ENCODE assay signal across 8 cellular contexts in the genomic region with DNA sequence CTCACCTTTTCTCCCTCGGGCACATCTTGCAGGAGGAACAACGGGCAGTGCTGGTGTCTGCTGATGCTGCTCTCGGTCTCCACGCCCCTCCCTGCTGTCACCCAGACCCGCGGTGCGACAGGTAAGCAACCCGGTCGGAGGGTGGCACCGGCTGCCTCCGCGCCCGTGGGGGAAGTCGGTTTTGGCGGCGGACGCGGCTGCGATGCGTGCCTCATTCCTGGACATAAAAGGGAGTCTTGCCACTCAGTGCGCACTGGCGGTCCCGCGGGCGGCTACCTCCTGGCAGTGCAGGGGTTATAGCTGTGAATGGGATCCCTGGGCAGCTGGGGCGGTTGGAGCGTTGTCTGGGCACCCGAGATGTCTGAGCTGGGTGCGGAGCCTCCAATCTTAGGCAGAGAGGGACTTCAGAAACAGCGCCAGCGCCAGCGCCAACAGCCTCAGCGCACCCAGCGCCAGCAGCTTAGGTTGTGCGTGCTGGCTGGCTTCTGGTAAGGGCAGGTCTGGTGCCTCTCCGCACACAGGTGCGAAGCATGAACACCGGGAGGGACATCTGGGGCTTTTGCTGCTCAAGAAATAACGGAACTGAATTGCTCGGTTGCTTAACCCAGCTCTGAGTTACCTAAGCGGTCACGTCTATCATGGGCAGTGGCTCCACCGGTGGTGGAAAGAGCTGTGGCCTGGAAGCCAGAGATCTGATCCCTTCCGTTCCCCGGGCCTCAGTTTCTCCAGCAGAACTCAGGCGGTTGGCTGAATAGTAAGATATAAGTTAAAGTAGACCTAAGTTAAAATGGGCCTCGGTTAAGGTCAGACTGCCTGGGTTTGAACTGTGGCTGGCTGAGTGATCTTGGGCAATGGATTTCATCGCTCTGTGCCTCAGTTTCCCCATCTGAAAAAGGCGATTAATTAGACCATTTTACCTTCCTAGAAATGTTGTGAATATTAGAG. TPM values are rescaled to one million over a fixed set of nuclear protein-coding genes. Genes with fewer than 3 reads are reported as not detected.
A peak's percentile ranks its signal among the peaks of the same experiment; 100 is the strongest.
DNase-seq lines count a peak whose midpoint lies in the region; ATAC-seq, FAIRE-seq and TF ChIP-seq lines count a peak whose summit lies in the region.

No MANE protein-coding gene starts in this region.

- H3K27me3 ChIP-seq in mucosa of stomach (ENCODE audit: control insufficient read depth, insufficient read depth, low read length), result peaks cover 38% of the 10 kb centered on the region

- no peaks in the 10 kb centered on the region for H3K9me3 ChIP-seq in A549
- H3K9me3 ChIP-seq in mucosa of stomach (ENCODE audit: control insufficient read depth, low read length), result no peaks in the 10 kb centered on the region

- no peaks in the 10 kb centered on the region for H3K36me3 ChIP-seq in mucosa of stomach (ENCODE audit: control insufficient read depth, insufficient read depth, low read length)

- peak overlapping the region; percentile 83 for H3K4me2 ChIP-seq in A549

- peak overlapping the region; percentile 71 for H3K4me3 Mint-ChIP-seq in HFFc6

- WGBS in A549 (ENCODE audit: missing lambda C conversion rate), result 26% methylated on average over 22 of the region's 49 CpGs

- no peaks in the 10 kb centered on the region for H3K9me3 Mint-ChIP-seq in HFFc6

- TF ChIP-seq CTCF in A549 (IDR thresholded peaks at IDR 0.05), result no peak
- TF ChIP-seq CTCF in HFFc6 (IDR thresholded peaks at IDR 0.05), result no peak
- TF ChIP-seq CTCF in GM10248 (IDR thresholded peaks at IDR 0.05; ENCODE audit: control extremely low read depth, extremely low read depth, low read depth, missing control alignments), result no peak

- H3K9ac ChIP-seq in mucosa of stomach (ENCODE audit: low read length), result peak overlapping the region; percentile 64

- H3K4me3 ChIP-seq in A549 (peak overlapping the region; percentile 34), mucosa of stomach (ENCODE audit: low read length) (no peak overlapping the region)

- ATAC-seq in A549, result peak; percentile 71 to 80
- ATAC-seq in GM19351 (IDR thresholded peaks at IDR 0.05; ENCODE audit: unreplicated experiment), result no peak

- H3K36me3 Mint-ChIP-seq in HFFc6 (ENCODE audit: low read depth), result no peaks in the 10 kb centered on the region

- CTCF ChIA-PET in A549 (lab: Yijun Ruan, JAX) (interaction anchor here (1.2 to 2.1 kb wide), 3 partner anchors 30 to 197 kb away, joined by 3 to 7 read pairs (median 6); no protein-coding TSS in a partner anchor), GM10248 (lab: Yijun Ruan, JAX) (no interaction called here)

- no peak overlapping the region for H3K27ac Mint-ChIP-seq in HFFc6

- peaks cover 62% of the 10 kb centered on the region for H3K27me3 Mint-ChIP-seq in HFFc6 (ENCODE audit: insufficient read depth)

- no peak for TF ChIP-seq EP300 in A549 (IDR thresholded peaks at IDR 0.05)

- DNase-seq in A549 (ENCODE audit: low read depth in 1 of 2, low spot score in 1 of 2) (peak; percentile 13 to 24), HFFc6 (no peak), cerebellum (ENCODE audit: low spot score) (peak; percentile 15), RCC 7860 (ENCODE audit: low spot score) (no peak), GM10248 (ENCODE audit: extremely low spot score) (no peak), HPDE6-E6E7 (ENCODE audit: extremely low spot score) (no peak)

- POLR2A ChIA-PET in A549 (lab: Yijun Ruan, JAX), result no interaction called here
- POLR2A ChIA-PET in GM10248 (lab: Yijun Ruan, JAX), result no interaction called here

- FAIRE-seq in A549 (lab: Jason Lieb, UNC) (no peak), RCC 7860 (lab: Jason Lieb, UNC) (no peak)

- 0 out of 6 replicates have a peak overlapping the region, but pooled peaks of 1 of the 2 experiments have one; percentile 5 for H3K27ac ChIP-seq in A549

- H3K4me1 Mint-ChIP-seq in HFFc6 (ENCODE audit: low read depth), result peaks cover 7% of the 10 kb centered on the region

- TF ChIP-seq POLR2A in A549 (IDR thresholded peaks at IDR 0.05; ENCODE audit: low read length), result no peak

- TF ChIP-seq RAD21 in A549 (conservative IDR thresholded peaks at IDR 0.05 in 1 of 2, IDR thresholded peaks at IDR 0.05 in 1 of 2), result no peak

- H3K4me1 ChIP-seq in A549 (no peaks in the 10 kb centered on the region; the same call in 2 of the 3 replicates), mucosa of stomach (ENCODE audit: control insufficient read depth, insufficient read depth, low read length) (no peaks in the 10 kb centered on the region)

TF ChIP-seq in A549, 52 proteins besides CTCF, POLR2A, EP300 and RAD21:
- TF ChIP-seq MAZ (IDR thresholded peaks at IDR 0.05; ENCODE audit: borderline replicate concordance, low read depth, low read length), result no peak
- TF ChIP-seq FOXS1 (CRISPR knock-in tag; IDR thresholded peaks at IDR 0.05), result no peak
- TF ChIP-seq RNF2 (IDR thresholded peaks at IDR 0.05; ENCODE audit: borderline replicate concordance, low read depth), result no peak
- no peak for TF ChIP-seq HOXA7 (CRISPR knock-in tag; IDR thresholded peaks at IDR 0.05)
- TF ChIP-seq, protein P1, sequence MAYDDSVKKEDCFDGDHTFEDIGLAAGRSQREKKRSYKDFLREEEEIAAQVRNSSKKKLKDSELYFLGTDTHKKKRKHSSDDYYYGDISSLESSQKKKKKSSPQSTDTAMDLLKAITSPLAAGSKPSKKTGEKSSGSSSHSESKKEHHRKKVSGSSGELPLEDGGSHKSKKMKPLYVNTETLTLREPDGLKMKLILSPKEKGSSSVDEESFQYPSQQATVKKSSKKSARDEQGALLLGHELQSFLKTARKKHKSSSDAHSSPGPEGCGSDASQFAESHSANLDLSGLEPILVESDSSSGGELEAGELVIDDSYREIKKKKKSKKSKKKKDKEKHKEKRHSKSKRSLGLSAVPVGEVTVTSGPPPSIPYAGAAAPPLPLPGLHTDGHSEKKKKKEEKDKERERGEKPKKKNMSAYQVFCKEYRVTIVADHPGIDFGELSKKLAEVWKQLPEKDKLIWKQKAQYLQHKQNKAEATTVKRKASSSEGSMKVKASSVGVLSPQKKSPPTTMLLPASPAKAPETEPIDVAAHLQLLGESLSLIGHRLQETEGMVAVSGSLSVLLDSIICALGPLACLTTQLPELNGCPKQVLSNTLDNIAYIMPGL (CRISPR knock-in tag; IDR thresholded peaks at IDR 0.05; ENCODE audit: borderline replicate concordance), result no peak
- TF ChIP-seq, protein P2, sequence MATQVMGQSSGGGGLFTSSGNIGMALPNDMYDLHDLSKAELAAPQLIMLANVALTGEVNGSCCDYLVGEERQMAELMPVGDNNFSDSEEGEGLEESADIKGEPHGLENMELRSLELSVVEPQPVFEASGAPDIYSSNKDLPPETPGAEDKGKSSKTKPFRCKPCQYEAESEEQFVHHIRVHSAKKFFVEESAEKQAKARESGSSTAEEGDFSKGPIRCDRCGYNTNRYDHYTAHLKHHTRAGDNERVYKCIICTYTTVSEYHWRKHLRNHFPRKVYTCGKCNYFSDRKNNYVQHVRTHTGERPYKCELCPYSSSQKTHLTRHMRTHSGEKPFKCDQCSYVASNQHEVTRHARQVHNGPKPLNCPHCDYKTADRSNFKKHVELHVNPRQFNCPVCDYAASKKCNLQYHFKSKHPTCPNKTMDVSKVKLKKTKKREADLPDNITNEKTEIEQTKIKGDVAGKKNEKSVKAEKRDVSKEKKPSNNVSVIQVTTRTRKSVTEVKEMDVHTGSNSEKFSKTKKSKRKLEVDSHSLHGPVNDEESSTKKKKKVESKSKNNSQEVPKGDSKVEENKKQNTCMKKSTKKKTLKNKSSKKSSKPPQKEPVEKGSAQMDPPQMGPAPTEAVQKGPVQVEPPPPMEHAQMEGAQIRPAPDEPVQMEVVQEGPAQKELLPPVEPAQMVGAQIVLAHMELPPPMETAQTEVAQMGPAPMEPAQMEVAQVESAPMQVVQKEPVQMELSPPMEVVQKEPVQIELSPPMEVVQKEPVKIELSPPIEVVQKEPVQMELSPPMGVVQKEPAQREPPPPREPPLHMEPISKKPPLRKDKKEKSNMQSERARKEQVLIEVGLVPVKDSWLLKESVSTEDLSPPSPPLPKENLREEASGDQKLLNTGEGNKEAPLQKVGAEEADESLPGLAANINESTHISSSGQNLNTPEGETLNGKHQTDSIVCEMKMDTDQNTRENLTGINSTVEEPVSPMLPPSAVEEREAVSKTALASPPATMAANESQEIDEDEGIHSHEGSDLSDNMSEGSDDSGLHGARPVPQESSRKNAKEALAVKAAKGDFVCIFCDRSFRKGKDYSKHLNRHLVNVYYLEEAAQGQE (IDR thresholded peaks at IDR 0.05), result no peak
- TF ChIP-seq MYC (IDR thresholded peaks at IDR 0.05; ENCODE audit: borderline replicate concordance, low read length), result no peak

RNA-seq across cellular contexts. Expression of a gene that starts 0.7 kb away (rescaled TPM):
- polyA plus RNA-seq in A549 (2011; rRNA removed) (0.08 and 0.09 TPM in 2 replicates), A549 (2017; fragmentation: RNase III; extraction: RNeasy Plus Mini Kit Qiagen cat#74134 plus additional on column Dnase treatment) (0.09 to 0.15 TPM (median 0.12 TPM) in 3 replicates)
- 0.05 and 0.08 TPM in 2 replicates for polyA plus RNA-seq in A549 (2012; cell fraction: cytosol; rRNA removed)
- polyA plus RNA-seq in A549 (2012; cell fraction: nucleus; rRNA removed), result 0.02 and 0.18 TPM in 2 replicates
- 0.04 and 0.15 TPM in 2 replicates for polyA minus RNA-seq in A549 (2011; rRNA and poly(A)+ RNA removed)
- total RNA-seq in HFFc6 (2021; fragmentation: NEBNext Ultra II Directional; extraction: Animal tissue kit (Norgen Biotek cat#: 25700)), result under 1 TPM; 0.20 to 0.50 (median 0.32) TPM
- 23.2 TPM for total RNA-seq in cerebellum

Comparison
In these comparisons a context has a peak if more than half of its experiments do, and no peak if none do; other contexts are left out.
1. DNase-seq: peak in A549 (2 of 2) and cerebellum (single experiment); none in HFFc6 (single experiment), RCC 7860 (single experiment), GM10248 (single experiment) and HPDE6-E6E7 (single experiment).
2. RNA of a gene that starts 0.7 kb away (total RNA-seq): 23.2 TPM in cerebellum (single experiment); 0.20 to 0.50 TPM in HFFc6; every median in the first group is over 10 times any median in the second.